In genomic region chr17:21395764-21396163, GRCh38 we compare ENCODE assay signal across 25 cellular contexts. TPM values are rescaled to one million over a fixed set of nuclear protein-coding genes. Genes with fewer than 3 reads are reported as not detected.
"Had no signal": no experiment of that assay in that cellular context is flagged by ENCODE, and none has a peak within 500 bp of the region (broad histone marks: within the 10 kb centered on the region; RNA-seq: fewer than 3 reads in every experiment).

No MANE protein-coding gene starts in this region.

- H3K27ac Mint-ChIP-seq: effector memory CD8-positive, alpha-beta T cell; memory B cell; mesothelial cell of epicardium; naive B cell; natural killer cell treated with Interleukin-12 subunit alpha and Interleukin-12 subunit beta and Interleukin-15 and Interleukin-18, amount 100 ng/mL, for 72 hours; progenitor cell of endocrine pancreas; stimulated activated effector memory CD8-positive, alpha-beta T cell treated with anti-CD3 and anti-CD28 coated beads, Interleukin-12 subunit alpha, Interleukin-12 subunit beta, amount 100 ng/mL, for 72 hours had no signal

- H3K4me1 Mint-ChIP-seq: memory B cell; mesothelial cell of epicardium; stimulated activated effector memory CD8-positive, alpha-beta T cell treated with anti-CD3 and anti-CD28 coated beads, Interleukin-12 subunit alpha, Interleukin-12 subunit beta, amount 100 ng/mL, for 72 hours had no signal

- ATAC-seq: effector memory CD8-positive, alpha-beta T cell; left ventricle myocardium superior; lower lobe of right lung; mucosa of descending colon; natural killer cell treated with Interleukin-12 subunit alpha and Interleukin-12 subunit beta and Interleukin-15 and Interleukin-18, amount 100 ng/mL, for 72 hours; stimulated activated effector memory CD8-positive, alpha-beta T cell treated with anti-CD3 and anti-CD28 coated beads, Interleukin-12 subunit alpha, Interleukin-12 subunit beta, amount 100 ng/mL, for 72 hours had no signal

- H3K4me3 Mint-ChIP-seq: effector memory CD8-positive, alpha-beta T cell; memory B cell; mesothelial cell of epicardium; naive B cell; natural killer cell treated with Interleukin-12 subunit alpha and Interleukin-12 subunit beta and Interleukin-15 and Interleukin-18, amount 100 ng/mL, for 72 hours; neural crest cell; stimulated activated effector memory CD8-positive, alpha-beta T cell treated with anti-CD3 and anti-CD28 coated beads, Interleukin-12 subunit alpha, Interleukin-12 subunit beta, amount 100 ng/mL, for 72 hours had no signal

- FAIRE-seq: endometrium, keratinocyte had no signal

- H3K9me3 Mint-ChIP-seq: effector memory CD8-positive, alpha-beta T cell; memory B cell; mesothelial cell of epicardium; natural killer cell treated with Interleukin-12 subunit alpha and Interleukin-12 subunit beta and Interleukin-15 and Interleukin-18, amount 100 ng/mL, for 72 hours; neural crest cell; stimulated activated effector memory CD8-positive, alpha-beta T cell treated with anti-CD3 and anti-CD28 coated beads, Interleukin-12 subunit alpha, Interleukin-12 subunit beta, amount 100 ng/mL, for 72 hours had no signal

- H3K36me3 Mint-ChIP-seq: memory B cell; mesothelial cell of epicardium; naive B cell; natural killer cell treated with Interleukin-12 subunit alpha and Interleukin-12 subunit beta and Interleukin-15 and Interleukin-18, amount 100 ng/mL, for 72 hours; stimulated activated effector memory CD8-positive, alpha-beta T cell treated with anti-CD3 and anti-CD28 coated beads, Interleukin-12 subunit alpha, Interleukin-12 subunit beta, amount 100 ng/mL, for 72 hours had no signal

- DNase-seq: cortex of kidney; effector memory CD8-positive, alpha-beta T cell; erythroblast; esophagus squamous epithelium; foreskin melanocyte; hypothalamus; left ventricle myocardium superior; lower lobe of right lung; mucosa of descending colon; naive B cell; sigmoid colon; stimulated activated CD4-positive, alpha-beta T cell treated with anti-CD3 and anti-CD28 coated beads, Interleukin-2, amount 100 ng/mL, for 24 hours; stimulated activated CD4-positive, alpha-beta T cell treated with anti-CD3 and anti-CD28 coated beads, Interleukin-4, amount 100 ng/mL, for 24 hours; stimulated activated naive CD4-positive, alpha-beta T cell treated with Interleukin-2 at 50 U/mL for 16 hours; stomach; thyroid gland; trophoblast cell had no signal

RNA-seq across cellular contexts. Expression of gene KCNJ12, which starts 19.6 kb away (rescaled TPM):
- total RNA-seq: natural killer cell treated with Interleukin-12 subunit alpha and Interleukin-12 subunit beta and Interleukin-15 and Interleukin-18, amount 100 ng/mL, for 72 hours had no signal
